Comparison of ENCODE assay signal across 16 cellular contexts in the genomic region with DNA sequence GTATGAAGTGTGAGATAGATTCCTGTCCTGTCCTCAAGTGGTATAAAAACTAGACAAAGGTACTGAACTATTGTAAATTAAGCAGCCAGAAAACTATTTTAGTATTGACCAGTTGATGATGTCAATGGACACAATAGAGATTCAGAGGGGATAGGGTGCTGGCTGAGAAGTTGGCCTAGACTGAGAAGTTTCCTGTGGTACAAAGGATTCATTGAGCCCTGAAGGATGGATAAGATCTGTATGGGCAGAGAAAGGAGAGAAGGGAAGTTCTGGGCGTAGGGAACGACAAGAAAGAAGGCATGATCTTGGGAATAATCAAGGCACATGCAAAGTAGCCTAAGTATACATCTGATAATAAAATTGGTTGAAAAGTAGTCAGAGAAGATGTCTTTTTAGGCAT. TPM values are rescaled to one million over a fixed set of nuclear protein-coding genes. Genes with fewer than 3 reads are reported as not detected.
DNase-seq lines count a peak whose midpoint lies in the region; ATAC-seq and TF ChIP-seq lines count a peak whose summit lies in the region.
"Had no signal": no experiment of that assay in that cellular context is flagged by ENCODE, and none has a peak within 500 bp of the region (broad histone marks: within the 10 kb centered on the region; RNA-seq: fewer than 3 reads in every experiment).

No MANE protein-coding gene starts in this region.

- intact Hi-C loops in activated CD4-positive, alpha-beta T cell treated with anti-CD3 and anti-CD28 coated beads, Interleukin-2, amount 10 ng/mL, durations not matched to agents 24 days and 14 days (cut with micrococcal nuclease), result loop anchor here (5.0 kb wide), 1 partner anchor 547 kb away; no protein-coding TSS in a partner anchor

- no peaks in the 10 kb centered on the region for H3K9me3 Mint-ChIP-seq in activated CD4-positive, alpha-beta T cell treated with anti-CD3 and anti-CD28 coated beads, Interleukin-2, amount 10 ng/mL, durations not matched to agents 24 days and 14 days
- H3K9me3 Mint-ChIP-seq in CD8-positive, alpha-beta memory T cell, result no peaks in the 10 kb centered on the region
- no peaks in the 10 kb centered on the region for H3K9me3 Mint-ChIP-seq in activated T-helper 17 cell treated with anti-CD3 and anti-CD28 coated beads, Interleukin-2, amount 50 U/mL, for 72 hours
- H3K9me3 Mint-ChIP-seq in nephron, result no peaks in the 10 kb centered on the region
- H3K9me3 Mint-ChIP-seq: CD14-positive monocyte had no signal

- no peaks in the 10 kb centered on the region for H3K27me3 ChIP-seq in CD8-positive, alpha-beta memory T cell (ENCODE audit: insufficient read depth, low read length, poor library complexity, severe bottlenecking)
- H3K27me3 ChIP-seq: thyroid gland had no signal

- H3K4me1 Mint-ChIP-seq in activated CD4-positive, alpha-beta T cell treated with anti-CD3 and anti-CD28 coated beads, Interleukin-2, amount 10 ng/mL, durations not matched to agents 24 days and 14 days, result peaks cover 91% of the 10 kb centered on the region
- H3K4me1 Mint-ChIP-seq in CD8-positive, alpha-beta memory T cell, result peaks cover 95 to 100% (median 99%) of the 10 kb centered on the region in 3 donors
- peaks cover 73% of the 10 kb centered on the region for H3K4me1 Mint-ChIP-seq in activated T-helper 17 cell treated with anti-CD3 and anti-CD28 coated beads, Interleukin-2, amount 50 U/mL, for 72 hours
- H3K4me1 Mint-ChIP-seq in nephron, result peaks cover 38% of the 10 kb centered on the region

- CTCF ChIA-PET in CD8-positive, alpha-beta memory T cell (lab: Charles Lee), result interaction anchor here (1.6 to 13.0 kb wide), 4 partner anchors 11 to 23 kb away, joined by 5 to 338 read pairs (median 58); no protein-coding TSS in a partner anchor

- no peak for TF ChIP-seq CTCF in nephron (IDR thresholded peaks at IDR 0.05; ENCODE audit: unreplicated experiment in 3 of 3)

- peak overlapping the region; percentile 66 for H3K27ac ChIP-seq in CD8-positive, alpha-beta memory T cell (ENCODE audit: low read depth, low read length)
- H3K27ac ChIP-seq: psoas muscle, SK-N-MC, thyroid gland had no signal

- peak overlapping the region; percentile 84 for H3K4me3 Mint-ChIP-seq in activated CD4-positive, alpha-beta T cell treated with anti-CD3 and anti-CD28 coated beads, Interleukin-2, amount 10 ng/mL, durations not matched to agents 24 days and 14 days
- H3K4me3 Mint-ChIP-seq in CD8-positive, alpha-beta memory T cell, result peak overlapping the region; percentile 79 to 93 (median 84)
- peak overlapping the region; percentile 88 for H3K4me3 Mint-ChIP-seq in activated T-helper 17 cell treated with anti-CD3 and anti-CD28 coated beads, Interleukin-2, amount 50 U/mL, for 72 hours
- no peak overlapping the region for H3K4me3 Mint-ChIP-seq in nephron
- H3K4me3 Mint-ChIP-seq: CD14-positive monocyte had no signal

- no peaks in the 10 kb centered on the region for H3K27me3 Mint-ChIP-seq in activated CD4-positive, alpha-beta T cell treated with anti-CD3 and anti-CD28 coated beads, Interleukin-2, amount 10 ng/mL, durations not matched to agents 24 days and 14 days
- H3K27me3 Mint-ChIP-seq in CD8-positive, alpha-beta memory T cell, result peaks cover 0 to 3% of the 10 kb centered on the region in 2 donors
- H3K27me3 Mint-ChIP-seq in activated T-helper 17 cell treated with anti-CD3 and anti-CD28 coated beads, Interleukin-2, amount 50 U/mL, for 72 hours, result no peaks in the 10 kb centered on the region
- H3K27me3 Mint-ChIP-seq in nephron (ENCODE audit: low read depth), result peaks cover 5% of the 10 kb centered on the region

- no peaks in the 10 kb centered on the region for H3K9me3 ChIP-seq in CD8-positive, alpha-beta memory T cell (ENCODE audit: low read length)
- H3K9me3 ChIP-seq: psoas muscle, thyroid gland had no signal

- no peak for DNase-seq in activated CD4-positive, alpha-beta T cell treated with anti-CD3 and anti-CD28 coated beads, Interleukin-2, amount 10 ng/mL, durations not matched to agents 24 days and 14 days
- DNase-seq in activated CD4-positive, alpha-beta T cell treated with anti-CD3 and anti-CD28 coated beads, Interleukin-2, amount 50 U/mL, for 48 hours, result no peak
- no peak for DNase-seq in CD8-positive, alpha-beta memory T cell
- DNase-seq: foreskin fibroblast, kidney glomerular epithelial cell, NCI-H774, PC-3, psoas muscle, thyroid gland had no signal

- peaks cover 95% of the 10 kb centered on the region for H3K36me3 Mint-ChIP-seq in activated CD4-positive, alpha-beta T cell treated with anti-CD3 and anti-CD28 coated beads, Interleukin-2, amount 10 ng/mL, durations not matched to agents 24 days and 14 days (ENCODE audit: low read depth)
- H3K36me3 Mint-ChIP-seq in CD8-positive, alpha-beta memory T cell, result peaks cover 77 to 95% (median 79%) of the 10 kb centered on the region in 3 donors
- H3K36me3 Mint-ChIP-seq in activated T-helper 17 cell treated with anti-CD3 and anti-CD28 coated beads, Interleukin-2, amount 50 U/mL, for 72 hours (ENCODE audit: low read depth), result peaks cover 100% of the 10 kb centered on the region
- H3K36me3 Mint-ChIP-seq in nephron (ENCODE audit: low read depth), result no peaks in the 10 kb centered on the region

- H3K36me3 ChIP-seq in CD8-positive, alpha-beta memory T cell (ENCODE audit: insufficient read depth, low read length), result peaks cover 92% of the 10 kb centered on the region
- H3K36me3 ChIP-seq: thyroid gland had no signal

- POLR2A ChIA-PET in CD8-positive, alpha-beta memory T cell (lab: Charles Lee), result interaction anchor here (1.3 to 13.3 kb wide), 4 partner anchors 8 to 15 kb away, joined by 5 to 258 read pairs (median 31); no protein-coding TSS in a partner anchor

- ATAC-seq in activated T-helper 17 cell treated with anti-CD3 and anti-CD28 coated beads, Interleukin-2, amount 50 U/mL, for 72 hours (replicated peaks), result no peak
- no peak for ATAC-seq in GM18861 (IDR thresholded peaks at IDR 0.05; ENCODE audit: unreplicated experiment)
- ATAC-seq in HG03039 (IDR thresholded peaks at IDR 0.05; ENCODE audit: unreplicated experiment), result no peak
- no peak for ATAC-seq in GM19351 (IDR thresholded peaks at IDR 0.05; ENCODE audit: unreplicated experiment)
- ATAC-seq: PC-3, psoas muscle had no signal

- peak overlapping the region; percentile 49 for H3K4me3 ChIP-seq in CD8-positive, alpha-beta memory T cell (ENCODE audit: low read length)
- H3K4me3 ChIP-seq: psoas muscle, SK-N-MC, thyroid gland had no signal

- H3K4me1 ChIP-seq in CD8-positive, alpha-beta memory T cell (ENCODE audit: insufficient read depth, low read length), result peaks cover 98% of the 10 kb centered on the region

- peak overlapping the region; percentile 93 for H3K27ac Mint-ChIP-seq in activated CD4-positive, alpha-beta T cell treated with anti-CD3 and anti-CD28 coated beads, Interleukin-2, amount 10 ng/mL, durations not matched to agents 24 days and 14 days
- H3K27ac Mint-ChIP-seq in CD8-positive, alpha-beta memory T cell, result peak overlapping the region; percentile 88 to 100 (median 100)
- H3K27ac Mint-ChIP-seq in activated T-helper 17 cell treated with anti-CD3 and anti-CD28 coated beads, Interleukin-2, amount 50 U/mL, for 72 hours, result peak overlapping the region; percentile 99
- peak overlapping the region; percentile 35 to 97 (median 48) for H3K27ac Mint-ChIP-seq in nephron
- H3K27ac Mint-ChIP-seq: CD14-positive monocyte had no signal

RNA-seq across cellular contexts. Expression of gene DAD1, which starts 44.6 kb away (rescaled TPM):
- total RNA-seq in activated CD4-positive, alpha-beta T cell treated with anti-CD3 and anti-CD28 coated beads, Interleukin-2, amount 10 ng/mL, durations not matched to agents 24 days and 14 days, result 255 and 266 TPM in 2 replicates
- 100 to 1,000 TPM; 329 to 353 TPM for total RNA-seq in CD8-positive, alpha-beta memory T cell
- polyA plus RNA-seq in CD8-positive, alpha-beta memory T cell, result 622 TPM
- total RNA-seq in activated T-helper 17 cell treated with anti-CD3 and anti-CD28 coated beads, Interleukin-2, amount 50 U/mL, for 72 hours, result 100 to 1,000 TPM; 218 to 229 TPM

RNA-seq across cellular contexts. Expression of gene ABHD4, which starts 53.7 kb away (rescaled TPM):
- total RNA-seq in activated CD4-positive, alpha-beta T cell treated with anti-CD3 and anti-CD28 coated beads, Interleukin-2, amount 10 ng/mL, durations not matched to agents 24 days and 14 days, result 9.7 and 10.3 TPM in 2 replicates
- 10 to 100 TPM in 1 of 2 experiments, 1 to 10 TPM in 1; 8.4 to 11.4 TPM for total RNA-seq in CD8-positive, alpha-beta memory T cell
- 13.7 TPM for polyA plus RNA-seq in CD8-positive, alpha-beta memory T cell
- 10 to 100 TPM; 11.2 to 31.0 TPM for total RNA-seq in activated T-helper 17 cell treated with anti-CD3 and anti-CD28 coated beads, Interleukin-2, amount 50 U/mL, for 72 hours

Comparison
In these comparisons a context has a peak if more than half of its experiments do, and no peak if none do; other contexts are left out.
1. H3K27ac Mint-ChIP-seq: peak in every context shown above with its lines; median percentile 100 in CD8-positive, alpha-beta memory T cell; 99 in activated T-helper 17 cell treated with anti-CD3 and anti-CD28 coated beads, Interleukin-2, amount 50 U/mL, for 72 hours; 93 in activated CD4-positive, alpha-beta T cell treated with anti-CD3 and anti-CD28 coated beads, Interleukin-2, amount 10 ng/mL, durations not matched to agents 24 days and 14 days; 48 in nephron.
2. H3K4me3 Mint-ChIP-seq: peak in activated CD4-positive, alpha-beta T cell treated with anti-CD3 and anti-CD28 coated beads, Interleukin-2, amount 10 ng/mL, durations not matched to agents 24 days and 14 days (single experiment), CD8-positive, alpha-beta memory T cell (7 of 7) and activated T-helper 17 cell treated with anti-CD3 and anti-CD28 coated beads, Interleukin-2, amount 50 U/mL, for 72 hours (single experiment); none in nephron (0 of 3).